10 cellular contexts compared by ENCODE assay signal in genomic region chr10:74227697-74228424, GRCh38.
DNase-seq lines count a peak whose midpoint lies in the region; ATAC-seq, FAIRE-seq and TF ChIP-seq lines count a peak whose summit lies in the region.
"Had no signal": no experiment of that assay in that cellular context is flagged by ENCODE, and none has a peak within 500 bp of the region (broad histone marks: within the 10 kb centered on the region; RNA-seq: fewer than 3 reads in every experiment).

No MANE protein-coding gene starts in this region.

- DNase-seq in GM18507 (ENCODE audit: extremely low spot score, insufficient read length, low read depth) (no peak), RWPE2 (ENCODE audit: low spot score) (no peak), epithelial cell of esophagus (ENCODE audit: low read depth) (peak; percentile 84), sciatic nerve (ENCODE audit: low spot score) (no peak), GM13977 (ENCODE audit: low spot score) (no peak), T1000 (lab: John Stamatoyannopoulos, UW) (no peak), dorsolateral prefrontal cortex (no peak)
- DNase-seq in stimulated activated CD4-positive, alpha-beta T cell treated with anti-CD3 and anti-CD28 coated beads, Interleukin-4, amount 100 ng/mL, for 24 hours = no peak
- DNase-seq: NCI-H187 treated with DMSO at 0.1 percent for 48 hours, ovary had no signal

- ATAC-seq in RWPE2 (ENCODE audit: low read depth) (peak; percentile 55; the same call in 2 of the 3 replicates), sciatic nerve (peak; percentile 51)

- H3K27ac ChIP-seq in RWPE2 (ENCODE audit: poor library complexity, severe bottlenecking) (peak overlapping the region; percentile 92), dorsolateral prefrontal cortex (no peak overlapping the region)
- H3K27ac ChIP-seq: ovary had no signal

- TF ChIP-seq CTCF in RWPE2 (IDR thresholded peaks at IDR 0.05; ENCODE audit: poor library complexity, severe bottlenecking) (no peak), epithelial cell of esophagus (IDR thresholded peaks at IDR 0.05; ENCODE audit: insufficient read depth, low read depth, low read length, missing control alignments) (no peak), GM13977 (IDR thresholded peaks at IDR 0.05; ENCODE audit: extremely low read depth, insufficient read depth, missing control alignments) (no peak), dorsolateral prefrontal cortex (IDR thresholded peaks at IDR 0.05 in 54 of 56, conservative IDR thresholded peaks at IDR 0.05 in 2 of 56; ENCODE audit: low read depth in 1 of 56, partially characterized antibody in 56 of 56) (no peak)

- H3K36me3 ChIP-seq in RWPE2 (ENCODE audit: low read depth) = peaks cover 31% of the 10 kb centered on the region
- H3K36me3 ChIP-seq: ovary had no signal

- peaks cover 59% of the 10 kb centered on the region for H3K4me1 ChIP-seq in RWPE2 (ENCODE audit: insufficient read depth, poor library complexity, severe bottlenecking)

- no peaks in the 10 kb centered on the region for H3K27me3 ChIP-seq in RWPE2 (ENCODE audit: insufficient read depth, poor library complexity, severe bottlenecking)
- H3K27me3 ChIP-seq in dorsolateral prefrontal cortex = no peaks in the 10 kb centered on the region
- H3K27me3 ChIP-seq: ovary had no signal

- in situ Hi-C loops in GM13977 (cut with MboI; ENCODE audit: low pct_unique_long_range_greater_than_20kb, low sequenced_read_pairs, unreplicated experiment) = loop anchor here (25.0 kb wide), 1 partner anchor 341 kb away; no protein-coding TSS in a partner anchor

- H3K9me3 ChIP-seq in RWPE2 (ENCODE audit: severe bottlenecking) = no peaks in the 10 kb centered on the region
- H3K9me3 ChIP-seq: ovary had no signal

- intact Hi-C loops in sciatic nerve (cut with DNase I) = no loop called here
- intact Hi-C loops in dorsolateral prefrontal cortex (cut with DNase I) = no loop called here

- peak; percentile 9 for FAIRE-seq in GM18507 (lab: Jason Lieb, UNC)

- H3K4me3 ChIP-seq in RWPE2 (ENCODE audit: severe bottlenecking) (no peak overlapping the region), epithelial cell of esophagus (ENCODE audit: low read length) (no peak overlapping the region), dorsolateral prefrontal cortex (no peak overlapping the region)
- H3K4me3 ChIP-seq: ovary had no signal
